In the genomic region with DNA sequence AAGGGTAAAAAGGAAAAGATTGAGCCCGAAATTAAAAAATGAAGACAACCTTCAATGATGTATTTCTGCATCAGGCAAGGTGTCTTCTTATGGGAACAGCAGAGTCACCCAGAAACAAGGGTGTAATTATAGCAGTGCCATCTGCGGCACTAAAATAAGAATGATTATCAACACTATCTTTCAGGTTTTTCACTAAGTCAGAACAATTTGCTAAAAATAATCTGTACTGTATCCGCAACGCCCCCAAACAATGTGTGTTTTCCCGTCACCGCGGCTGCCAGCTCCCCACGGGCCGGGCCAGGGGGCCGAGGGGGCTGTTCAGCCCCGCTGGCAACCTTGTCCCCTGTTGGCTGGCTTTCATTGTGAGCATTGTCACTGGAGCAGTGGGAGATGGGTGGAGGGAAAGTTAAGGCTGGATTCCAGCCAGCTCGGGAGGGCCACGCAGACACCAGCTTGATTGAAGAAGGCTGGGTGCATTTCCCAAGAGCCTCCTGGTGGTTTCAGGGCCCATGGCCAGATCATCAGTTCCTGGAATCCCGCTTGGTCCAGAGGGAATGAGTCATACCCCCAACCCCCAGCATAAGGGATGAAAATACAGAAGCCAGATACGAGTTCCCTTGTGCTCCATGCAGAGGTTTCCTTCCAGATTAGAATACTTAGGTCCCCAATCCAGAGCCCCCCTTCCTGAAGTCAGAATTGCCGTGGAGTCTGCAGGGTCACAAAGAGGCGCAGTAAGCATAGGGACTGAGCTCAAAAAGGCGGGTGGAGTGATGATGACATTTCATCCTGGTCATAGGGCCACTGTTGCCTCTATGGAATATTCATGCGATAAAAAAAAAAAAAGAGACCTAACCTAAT, we compare ENCODE assay signal across 1 cellular context.
A peak's percentile ranks its signal among the peaks of the same experiment; 100 is the strongest.
TF ChIP-seq lines count a peak whose summit lies in the region.

No MANE protein-coding gene starts in this region.

TF ChIP-seq in GM12878, 131 proteins besides CTCF, POLR2A, EP300 and RAD21 (continued from another document and continues in another):
- TF ChIP-seq, protein P1, sequence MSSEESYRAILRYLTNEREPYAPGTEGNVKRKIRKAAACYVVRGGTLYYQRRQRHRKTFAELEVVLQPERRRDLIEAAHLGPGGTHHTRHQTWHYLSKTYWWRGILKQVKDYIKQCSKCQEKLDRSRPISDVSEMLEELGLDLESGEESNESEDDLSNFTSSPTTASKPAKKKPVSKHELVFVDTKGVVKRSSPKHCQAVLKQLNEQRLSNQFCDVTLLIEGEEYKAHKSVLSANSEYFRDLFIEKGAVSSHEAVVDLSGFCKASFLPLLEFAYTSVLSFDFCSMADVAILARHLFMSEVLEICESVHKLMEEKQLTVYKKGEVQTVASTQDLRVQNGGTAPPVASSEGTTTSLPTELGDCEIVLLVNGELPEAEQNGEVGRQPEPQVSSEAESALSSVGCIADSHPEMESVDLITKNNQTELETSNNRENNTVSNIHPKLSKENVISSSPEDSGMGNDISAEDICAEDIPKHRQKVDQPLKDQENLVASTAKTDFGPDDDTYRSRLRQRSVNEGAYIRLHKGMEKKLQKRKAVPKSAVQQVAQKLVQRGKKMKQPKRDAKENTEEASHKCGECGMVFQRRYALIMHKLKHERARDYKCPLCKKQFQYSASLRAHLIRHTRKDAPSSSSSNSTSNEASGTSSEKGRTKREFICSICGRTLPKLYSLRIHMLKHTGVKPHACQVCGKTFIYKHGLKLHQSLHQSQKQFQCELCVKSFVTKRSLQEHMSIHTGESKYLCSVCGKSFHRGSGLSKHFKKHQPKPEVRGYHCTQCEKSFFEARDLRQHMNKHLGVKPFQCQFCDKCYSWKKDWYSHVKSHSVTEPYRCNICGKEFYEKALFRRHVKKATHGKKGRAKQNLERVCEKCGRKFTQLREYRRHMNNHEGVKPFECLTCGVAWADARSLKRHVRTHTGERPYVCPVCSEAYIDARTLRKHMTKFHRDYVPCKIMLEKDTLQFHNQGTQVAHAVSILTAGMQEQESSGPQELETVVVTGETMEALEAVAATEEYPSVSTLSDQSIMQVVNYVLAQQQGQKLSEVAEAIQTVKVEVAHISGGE (CRISPR knock-in tag; IDR thresholded peaks at IDR 0.05), result no peak
- peak; percentile 83; the same call in 1 of the 2 replicates for TF ChIP-seq PAX5 (IDR thresholded peaks at IDR 0.05; ENCODE audit: borderline replicate concordance, low read depth, low read length)
- TF ChIP-seq, protein P2, sequence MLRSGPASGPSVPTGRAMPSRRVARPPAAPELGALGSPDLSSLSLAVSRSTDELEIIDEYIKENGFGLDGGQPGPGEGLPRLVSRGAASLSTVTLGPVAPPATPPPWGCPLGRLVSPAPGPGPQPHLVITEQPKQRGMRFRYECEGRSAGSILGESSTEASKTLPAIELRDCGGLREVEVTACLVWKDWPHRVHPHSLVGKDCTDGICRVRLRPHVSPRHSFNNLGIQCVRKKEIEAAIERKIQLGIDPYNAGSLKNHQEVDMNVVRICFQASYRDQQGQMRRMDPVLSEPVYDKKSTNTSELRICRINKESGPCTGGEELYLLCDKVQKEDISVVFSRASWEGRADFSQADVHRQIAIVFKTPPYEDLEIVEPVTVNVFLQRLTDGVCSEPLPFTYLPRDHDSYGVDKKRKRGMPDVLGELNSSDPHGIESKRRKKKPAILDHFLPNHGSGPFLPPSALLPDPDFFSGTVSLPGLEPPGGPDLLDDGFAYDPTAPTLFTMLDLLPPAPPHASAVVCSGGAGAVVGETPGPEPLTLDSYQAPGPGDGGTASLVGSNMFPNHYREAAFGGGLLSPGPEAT (IDR thresholded peaks at IDR 0.05; ENCODE audit: low read depth), result no peak
- no peak for TF ChIP-seq YBX1 (IDR thresholded peaks at IDR 0.05)
- TF ChIP-seq BCL11A (IDR thresholded peaks at IDR 0.05; ENCODE audit: low read depth, low read length), result peak; percentile 88
- TF ChIP-seq IKZF2 (IDR thresholded peaks at IDR 0.05), result peak; percentile 89 to 92
- peak; percentile 47; the same call in 1 of the 2 replicates for TF ChIP-seq SMARCA5 (IDR thresholded peaks at IDR 0.05)
- TF ChIP-seq RCOR1 (conservative IDR thresholded peaks at IDR 0.05; ENCODE audit: low read depth, low read length), result no peak
- TF ChIP-seq TCF3 (IDR thresholded peaks at IDR 0.05; ENCODE audit: borderline replicate concordance, insufficient read depth, low read depth, low read length), result no peak
- no peak for TF ChIP-seq PAX8 (IDR thresholded peaks at IDR 0.05)
- peak; percentile 71; the same call in 1 of the 2 replicates for TF ChIP-seq NBN (IDR thresholded peaks at IDR 0.05)
- TF ChIP-seq, protein P3, sequence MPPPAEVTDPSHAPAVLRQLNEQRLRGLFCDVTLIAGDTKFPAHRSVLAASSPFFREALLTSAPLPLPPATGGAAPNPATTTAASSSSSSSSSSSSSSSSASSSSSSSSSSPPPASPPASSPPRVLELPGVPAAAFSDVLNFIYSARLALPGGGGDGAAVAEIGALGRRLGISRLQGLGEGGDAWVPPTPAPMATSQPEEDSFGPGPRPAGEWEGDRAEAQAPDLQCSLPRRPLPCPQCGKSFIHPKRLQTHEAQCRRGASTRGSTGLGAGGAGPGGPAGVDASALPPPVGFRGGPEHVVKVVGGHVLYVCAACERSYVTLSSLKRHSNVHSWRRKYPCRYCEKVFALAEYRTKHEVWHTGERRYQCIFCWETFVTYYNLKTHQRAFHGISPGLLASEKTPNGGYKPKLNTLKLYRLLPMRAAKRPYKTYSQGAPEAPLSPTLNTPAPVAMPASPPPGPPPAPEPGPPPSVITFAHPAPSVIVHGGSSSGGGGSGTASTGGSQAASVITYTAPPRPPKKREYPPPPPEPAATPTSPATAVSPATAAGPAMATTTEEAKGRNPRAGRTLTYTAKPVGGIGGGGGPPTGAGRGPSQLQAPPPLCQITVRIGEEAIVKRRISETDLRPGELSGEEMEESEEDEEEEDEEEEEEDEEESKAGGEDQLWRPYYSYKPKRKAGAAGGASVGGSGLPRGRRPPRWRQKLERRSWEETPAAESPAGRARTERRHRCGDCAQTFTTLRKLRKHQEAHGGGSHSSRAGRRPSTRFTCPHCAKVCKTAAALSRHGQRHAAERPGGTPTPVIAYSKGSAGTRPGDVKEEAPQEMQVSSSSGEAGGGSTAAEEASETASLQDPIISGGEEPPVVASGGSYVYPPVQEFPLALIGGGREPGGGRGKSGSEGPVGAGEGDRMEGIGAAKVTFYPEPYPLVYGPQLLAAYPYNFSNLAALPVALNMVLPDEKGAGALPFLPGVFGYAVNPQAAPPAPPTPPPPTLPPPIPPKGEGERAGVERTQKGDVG (CRISPR knock-in tag; IDR thresholded peaks at IDR 0.05), result no peak
- peak; percentile 77 for TF ChIP-seq ATF7 (IDR thresholded peaks at IDR 0.05; ENCODE audit: low read depth)
- no peak for TF ChIP-seq POU2F2 (IDR thresholded peaks at IDR 0.05; ENCODE audit: borderline replicate concordance, low read depth, low read length)
- TF ChIP-seq GABPA (IDR thresholded peaks at IDR 0.05; ENCODE audit: low read depth), result no peak
- TF ChIP-seq NFXL1 (IDR thresholded peaks at IDR 0.05; ENCODE audit: borderline replicate concordance), result no peak
- TF ChIP-seq MYB (IDR thresholded peaks at IDR 0.05; ENCODE audit: borderline replicate concordance, low read depth, low read length), result no peak
- TF ChIP-seq HDGF (IDR thresholded peaks at IDR 0.05), result no peak
- TF ChIP-seq, protein P4, sequence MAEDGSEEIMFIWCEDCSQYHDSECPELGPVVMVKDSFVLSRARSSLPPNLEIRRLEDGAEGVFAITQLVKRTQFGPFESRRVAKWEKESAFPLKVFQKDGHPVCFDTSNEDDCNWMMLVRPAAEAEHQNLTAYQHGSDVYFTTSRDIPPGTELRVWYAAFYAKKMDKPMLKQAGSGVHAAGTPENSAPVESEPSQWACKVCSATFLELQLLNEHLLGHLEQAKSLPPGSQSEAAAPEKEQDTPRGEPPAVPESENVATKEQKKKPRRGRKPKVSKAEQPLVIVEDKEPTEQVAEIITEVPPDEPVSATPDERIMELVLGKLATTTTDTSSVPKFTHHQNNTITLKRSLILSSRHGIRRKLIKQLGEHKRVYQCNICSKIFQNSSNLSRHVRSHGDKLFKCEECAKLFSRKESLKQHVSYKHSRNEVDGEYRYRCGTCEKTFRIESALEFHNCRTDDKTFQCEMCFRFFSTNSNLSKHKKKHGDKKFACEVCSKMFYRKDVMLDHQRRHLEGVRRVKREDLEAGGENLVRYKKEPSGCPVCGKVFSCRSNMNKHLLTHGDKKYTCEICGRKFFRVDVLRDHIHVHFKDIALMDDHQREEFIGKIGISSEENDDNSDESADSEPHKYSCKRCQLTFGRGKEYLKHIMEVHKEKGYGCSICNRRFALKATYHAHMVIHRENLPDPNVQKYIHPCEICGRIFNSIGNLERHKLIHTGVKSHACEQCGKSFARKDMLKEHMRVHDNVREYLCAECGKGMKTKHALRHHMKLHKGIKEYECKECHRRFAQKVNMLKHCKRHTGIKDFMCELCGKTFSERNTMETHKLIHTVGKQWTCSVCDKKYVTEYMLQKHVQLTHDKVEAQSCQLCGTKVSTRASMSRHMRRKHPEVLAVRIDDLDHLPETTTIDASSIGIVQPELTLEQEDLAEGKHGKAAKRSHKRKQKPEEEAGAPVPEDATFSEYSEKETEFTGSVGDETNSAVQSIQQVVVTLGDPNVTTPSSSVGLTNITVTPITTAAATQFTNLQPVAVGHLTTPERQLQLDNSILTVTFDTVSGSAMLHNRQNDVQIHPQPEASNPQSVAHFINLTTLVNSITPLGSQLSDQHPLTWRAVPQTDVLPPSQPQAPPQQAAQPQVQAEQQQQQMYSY (CRISPR knock-in tag; IDR thresholded peaks at IDR 0.05), result 0 out of 2 replicates have a peak, but pooled peaks have one; percentile 33
- TF ChIP-seq, protein P5, sequence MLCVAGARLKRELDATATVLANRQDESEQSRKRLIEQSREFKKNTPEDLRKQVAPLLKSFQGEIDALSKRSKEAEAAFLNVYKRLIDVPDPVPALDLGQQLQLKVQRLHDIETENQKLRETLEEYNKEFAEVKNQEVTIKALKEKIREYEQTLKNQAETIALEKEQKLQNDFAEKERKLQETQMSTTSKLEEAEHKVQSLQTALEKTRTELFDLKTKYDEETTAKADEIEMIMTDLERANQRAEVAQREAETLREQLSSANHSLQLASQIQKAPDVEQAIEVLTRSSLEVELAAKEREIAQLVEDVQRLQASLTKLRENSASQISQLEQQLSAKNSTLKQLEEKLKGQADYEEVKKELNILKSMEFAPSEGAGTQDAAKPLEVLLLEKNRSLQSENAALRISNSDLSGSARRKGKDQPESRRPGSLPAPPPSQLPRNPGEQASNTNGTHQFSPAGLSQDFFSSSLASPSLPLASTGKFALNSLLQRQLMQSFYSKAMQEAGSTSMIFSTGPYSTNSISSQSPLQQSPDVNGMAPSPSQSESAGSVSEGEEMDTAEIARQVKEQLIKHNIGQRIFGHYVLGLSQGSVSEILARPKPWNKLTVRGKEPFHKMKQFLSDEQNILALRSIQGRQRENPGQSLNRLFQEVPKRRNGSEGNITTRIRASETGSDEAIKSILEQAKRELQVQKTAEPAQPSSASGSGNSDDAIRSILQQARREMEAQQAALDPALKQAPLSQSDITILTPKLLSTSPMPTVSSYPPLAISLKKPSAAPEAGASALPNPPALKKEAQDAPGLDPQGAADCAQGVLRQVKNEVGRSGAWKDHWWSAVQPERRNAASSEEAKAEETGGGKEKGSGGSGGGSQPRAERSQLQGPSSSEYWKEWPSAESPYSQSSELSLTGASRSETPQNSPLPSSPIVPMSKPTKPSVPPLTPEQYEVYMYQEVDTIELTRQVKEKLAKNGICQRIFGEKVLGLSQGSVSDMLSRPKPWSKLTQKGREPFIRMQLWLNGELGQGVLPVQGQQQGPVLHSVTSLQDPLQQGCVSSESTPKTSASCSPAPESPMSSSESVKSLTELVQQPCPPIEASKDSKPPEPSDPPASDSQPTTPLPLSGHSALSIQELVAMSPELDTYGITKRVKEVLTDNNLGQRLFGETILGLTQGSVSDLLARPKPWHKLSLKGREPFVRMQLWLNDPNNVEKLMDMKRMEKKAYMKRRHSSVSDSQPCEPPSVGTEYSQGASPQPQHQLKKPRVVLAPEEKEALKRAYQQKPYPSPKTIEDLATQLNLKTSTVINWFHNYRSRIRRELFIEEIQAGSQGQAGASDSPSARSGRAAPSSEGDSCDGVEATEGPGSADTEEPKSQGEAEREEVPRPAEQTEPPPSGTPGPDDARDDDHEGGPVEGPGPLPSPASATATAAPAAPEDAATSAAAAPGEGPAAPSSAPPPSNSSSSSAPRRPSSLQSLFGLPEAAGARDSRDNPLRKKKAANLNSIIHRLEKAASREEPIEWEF (IDR thresholded peaks at IDR 0.05; ENCODE audit: insufficient replicate concordance, low read depth, low read length), result peak; percentile 70
- TF ChIP-seq CHD4 (IDR thresholded peaks at IDR 0.05), result no peak
- peak; percentile 80; the same call in 1 of the 2 replicates for TF ChIP-seq TCF12 (IDR thresholded peaks at IDR 0.05; ENCODE audit: low read depth, low read length)
- TF ChIP-seq NFIC (IDR thresholded peaks at IDR 0.05; ENCODE audit: low read depth, low read length), result peak; percentile 64; the same call in 1 of the 2 replicates
- no peak for TF ChIP-seq RB1 (IDR thresholded peaks at IDR 0.05; ENCODE audit: borderline replicate concordance)
- no peak for TF ChIP-seq KDM1A (IDR thresholded peaks at IDR 0.05; ENCODE audit: borderline replicate concordance)
- TF ChIP-seq, protein P6, sequence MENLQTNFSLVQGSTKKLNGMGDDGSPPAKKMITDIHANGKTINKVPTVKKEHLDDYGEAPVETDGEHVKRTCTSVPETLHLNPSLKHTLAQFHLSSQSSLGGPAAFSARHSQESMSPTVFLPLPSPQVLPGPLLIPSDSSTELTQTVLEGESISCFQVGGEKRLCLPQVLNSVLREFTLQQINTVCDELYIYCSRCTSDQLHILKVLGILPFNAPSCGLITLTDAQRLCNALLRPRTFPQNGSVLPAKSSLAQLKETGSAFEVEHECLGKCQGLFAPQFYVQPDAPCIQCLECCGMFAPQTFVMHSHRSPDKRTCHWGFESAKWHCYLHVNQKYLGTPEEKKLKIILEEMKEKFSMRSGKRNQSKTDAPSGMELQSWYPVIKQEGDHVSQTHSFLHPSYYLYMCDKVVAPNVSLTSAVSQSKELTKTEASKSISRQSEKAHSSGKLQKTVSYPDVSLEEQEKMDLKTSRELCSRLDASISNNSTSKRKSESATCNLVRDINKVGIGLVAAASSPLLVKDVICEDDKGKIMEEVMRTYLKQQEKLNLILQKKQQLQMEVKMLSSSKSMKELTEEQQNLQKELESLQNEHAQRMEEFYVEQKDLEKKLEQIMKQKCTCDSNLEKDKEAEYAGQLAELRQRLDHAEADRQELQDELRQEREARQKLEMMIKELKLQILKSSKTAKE (IDR thresholded peaks at IDR 0.05; ENCODE audit: low read depth, poor library complexity, severe bottlenecking), result peak; percentile 74
- TF ChIP-seq, protein P7, sequence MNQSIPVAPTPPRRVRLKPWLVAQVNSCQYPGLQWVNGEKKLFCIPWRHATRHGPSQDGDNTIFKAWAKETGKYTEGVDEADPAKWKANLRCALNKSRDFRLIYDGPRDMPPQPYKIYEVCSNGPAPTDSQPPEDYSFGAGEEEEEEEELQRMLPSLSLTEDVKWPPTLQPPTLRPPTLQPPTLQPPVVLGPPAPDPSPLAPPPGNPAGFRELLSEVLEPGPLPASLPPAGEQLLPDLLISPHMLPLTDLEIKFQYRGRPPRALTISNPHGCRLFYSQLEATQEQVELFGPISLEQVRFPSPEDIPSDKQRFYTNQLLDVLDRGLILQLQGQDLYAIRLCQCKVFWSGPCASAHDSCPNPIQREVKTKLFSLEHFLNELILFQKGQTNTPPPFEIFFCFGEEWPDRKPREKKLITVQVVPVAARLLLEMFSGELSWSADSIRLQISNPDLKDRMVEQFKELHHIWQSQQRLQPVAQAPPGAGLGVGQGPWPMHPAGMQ (IDR thresholded peaks at IDR 0.05; ENCODE audit: borderline replicate concordance), result no peak
- no peak for TF ChIP-seq SREBF2 (IDR thresholded peaks at IDR 0.05; ENCODE audit: low read length)
- TF ChIP-seq NR2F1 (conservative IDR thresholded peaks at IDR 0.05), result peak; percentile 68
